Comparison of ENCODE assay signal across 1 cellular context in genomic region chr11:3737386-3737933, GRCh38.
TF ChIP-seq lines count a peak whose summit lies in the region.

No MANE protein-coding gene starts in this region.

TF ChIP-seq in Ishikawa, 13 proteins besides CTCF, POLR2A, EP300 and RAD21 (continued from another document):
- TF ChIP-seq NFIC (IDR thresholded peaks at IDR 0.05) = 0 out of 2 replicates have a peak, but pooled peaks have one; percentile 36
